ENCODE assay signal across 8 cellular contexts in genomic region chr3:105369501-105370371, GRCh38. TPM values are rescaled to one million over a fixed set of nuclear protein-coding genes. Genes with fewer than 3 reads are reported as not detected.
DNase-seq lines count a peak whose midpoint lies in the region; ATAC-seq lines count a peak whose summit lies in the region.

No MANE protein-coding gene starts in this region.

- peak overlapping the region; percentile 100 for H3K27ac Mint-ChIP-seq in stimulated activated naive B cell treated with anti-CD40 and anti-IgM and Interleukin-4, amounts not matched to agents 10 μg/mL and 1 μg/mL and 100 μg/mL, for 72 hours

- peaks cover 16 to 39% of the 10 kb centered on the region in 2 donors for H3K4me1 Mint-ChIP-seq in stimulated activated naive B cell treated with anti-CD40 and anti-IgM and Interleukin-4, amounts not matched to agents 10 μg/mL and 1 μg/mL and 100 μg/mL, for 72 hours

- no peaks in the 10 kb centered on the region for H3K9me3 Mint-ChIP-seq in stimulated activated naive B cell treated with anti-CD40 and anti-IgM and Interleukin-4, amounts not matched to agents 10 μg/mL and 1 μg/mL and 100 μg/mL, for 72 hours

- peak overlapping the region; percentile 95 to 96 for H3K4me3 Mint-ChIP-seq in stimulated activated naive B cell treated with anti-CD40 and anti-IgM and Interleukin-4, amounts not matched to agents 10 μg/mL and 1 μg/mL and 100 μg/mL, for 72 hours

- H3K36me3 ChIP-seq in effector memory CD4-positive, alpha-beta T cell (ENCODE audit: control insufficient read depth, insufficient read depth, low read length): no peaks in the 10 kb centered on the region

- peaks cover 10% of the 10 kb centered on the region for H3K4me1 ChIP-seq in effector memory CD4-positive, alpha-beta T cell (ENCODE audit: control insufficient read depth, insufficient read depth, low read length, poor library complexity, severe bottlenecking)

- H3K4me3 ChIP-seq in effector memory CD4-positive, alpha-beta T cell (ENCODE audit: insufficient read depth, low read depth, low read length, poor library complexity, severe bottlenecking): peak overlapping the region; percentile 80

- ATAC-seq in GM18868 (IDR thresholded peaks at IDR 0.05; ENCODE audit: unreplicated experiment): peak; percentile 6
- ATAC-seq in HG03139 (IDR thresholded peaks at IDR 0.05; ENCODE audit: unreplicated experiment): peak; percentile 14
- peak; percentile 20 to 22 for ATAC-seq in stimulated activated naive B cell treated with anti-CD40 and anti-IgM and Interleukin-4, amounts not matched to agents 10 μg/mL and 1 μg/mL and 100 μg/mL, for 72 hours (replicated peaks)

- H3K27me3 Mint-ChIP-seq in stimulated activated naive B cell treated with anti-CD40 and anti-IgM and Interleukin-4, amounts not matched to agents 10 μg/mL and 1 μg/mL and 100 μg/mL, for 72 hours: no peaks in the 10 kb centered on the region

- no peaks in the 10 kb centered on the region for H3K27me3 ChIP-seq in effector memory CD4-positive, alpha-beta T cell (replicated peaks; ENCODE audit: control insufficient read depth, insufficient read depth, low read length, poor library complexity, severe bottlenecking)

- peak overlapping the region; percentile 95 for H3K27ac ChIP-seq in effector memory CD4-positive, alpha-beta T cell (ENCODE audit: insufficient read depth, low read length, poor library complexity, severe bottlenecking)

- no peaks in the 10 kb centered on the region for H3K9me3 ChIP-seq in effector memory CD4-positive, alpha-beta T cell (ENCODE audit: control insufficient read depth, low read length)

- H3K36me3 Mint-ChIP-seq in stimulated activated naive B cell treated with anti-CD40 and anti-IgM and Interleukin-4, amounts not matched to agents 10 μg/mL and 1 μg/mL and 100 μg/mL, for 72 hours: peaks cover 2 to 13% of the 10 kb centered on the region in 2 donors

- peak; percentile 55 for DNase-seq in AG20443 (ENCODE audit: low spot score)
- DNase-seq in NCI-H345 (lab: John Stamatoyannopoulos, UW): peak; percentile 39
- DNase-seq in activated CD4-positive, alpha-beta T cell treated with anti-CD3 and anti-CD28 coated beads for 48 hours: peak; percentile 42
- DNase-seq in effector memory CD4-positive, alpha-beta T cell: peak; percentile 3 to 17 (median 12)
- peak; percentile 75 for DNase-seq in lung microvascular endothelial cell (ENCODE audit: low read depth in 2 of 2)
- DNase-seq in stimulated activated naive B cell treated with anti-CD40 and anti-IgM and Interleukin-4, amounts not matched to agents 10 μg/mL and 1 μg/mL and 100 μg/mL, for 72 hours: no peak

RNA-seq across cellular contexts. Expression of gene ALCAM, which starts 3.0 kb away (rescaled TPM):
- total RNA-seq in lung microvascular endothelial cell: 21.4 and 47.3 TPM in 2 replicates
